13 cellular contexts compared by ENCODE assay signal in genomic region chr20:53938739-53939138, GRCh38.
DNase-seq lines count a peak whose midpoint lies in the region; ATAC-seq and TF ChIP-seq lines count a peak whose summit lies in the region.
"Had no signal": no experiment of that assay in that cellular context is flagged by ENCODE, and none has a peak within 500 bp of the region (broad histone marks: within the 10 kb centered on the region; RNA-seq: fewer than 3 reads in every experiment).

No MANE protein-coding gene starts in this region.

- H4K12ac ChIP-seq in trophoblast cell (ENCODE audit: low read depth, low read length): no peak overlapping the region

- H3K4ac ChIP-seq in trophoblast cell (ENCODE audit: low read depth, low read length): no peak overlapping the region

- H3K9ac ChIP-seq in colonic mucosa (ENCODE audit: low read depth in 2 of 2, low read length in 2 of 2) (no peak overlapping the region), trophoblast cell (ENCODE audit: low read length) (no peak overlapping the region)

- H3K9me3 ChIP-seq in colonic mucosa: no peaks in the 10 kb centered on the region
- H3K9me3 ChIP-seq in trophoblast cell (ENCODE audit: insufficient read depth, low read depth, low read length): peaks cover 2% of the 10 kb centered on the region

- H3K4me1 ChIP-seq in ACC112 (ENCODE audit: control insufficient read depth, insufficient read depth, low read length, unreplicated experiment): peaks cover 42% of the 10 kb centered on the region
- peaks cover 16% of the 10 kb centered on the region for H3K4me1 ChIP-seq in colonic mucosa
- peaks cover 11 to 25% of the 10 kb centered on the region in 2 experiments for H3K4me1 ChIP-seq in trophoblast cell (ENCODE audit: control insufficient read depth in 1 of 2, insufficient read depth in 2 of 2, low read length in 2 of 2)

- no peak for TF ChIP-seq CTCF in C4-2B (conservative IDR thresholded peaks at IDR 0.05)
- no peak for TF ChIP-seq CTCF in colonic mucosa (IDR thresholded peaks at IDR 0.05)

- H2BK12ac ChIP-seq in trophoblast cell (ENCODE audit: low read length): peak overlapping the region; percentile 47

- no peak overlapping the region for H3K14ac ChIP-seq in trophoblast cell (ENCODE audit: low read length)

- peak overlapping the region; percentile 50 for H2AK5ac ChIP-seq in trophoblast cell (ENCODE audit: low read length)

- no CpG with 5 or more reads among the region's 1 CpG for WGBS in trophoblast cell (ENCODE audit: extremely low coverage, insufficient coverage, insufficient read length)

- no peak overlapping the region for H3K4me3 ChIP-seq in ACC112 (ENCODE audit: low read depth, low read length)
- no peak overlapping the region for H3K4me3 ChIP-seq in colonic mucosa
- no peak overlapping the region for H3K4me3 ChIP-seq in trophoblast cell (ENCODE audit: low read depth, low read length)

- peak overlapping the region; percentile 34 for H4K91ac ChIP-seq in trophoblast cell (ENCODE audit: low read depth, low read length)

- H2BK120ac ChIP-seq in trophoblast cell (ENCODE audit: insufficient read depth, low read length, poor library complexity): no peak overlapping the region

- no peak overlapping the region for H3K4me2 ChIP-seq in trophoblast cell (ENCODE audit: low read length)

- H2BK5ac ChIP-seq in trophoblast cell (ENCODE audit: low read depth, low read length, poor library complexity): no peak overlapping the region

- no peak overlapping the region for H3K23ac ChIP-seq in trophoblast cell (ENCODE audit: low read length)

- H4K8ac ChIP-seq in trophoblast cell (ENCODE audit: low read depth, low read length): no peak overlapping the region

- H3K36me3 ChIP-seq in ACC112 (ENCODE audit: insufficient read depth, low read length): no peaks in the 10 kb centered on the region
- no peaks in the 10 kb centered on the region for H3K36me3 ChIP-seq in colonic mucosa
- no peaks in the 10 kb centered on the region for H3K36me3 ChIP-seq in trophoblast cell (ENCODE audit: control insufficient read depth in 1 of 2, insufficient read depth in 2 of 2, low read length in 2 of 2)

- no peaks in the 10 kb centered on the region for H3K27me3 ChIP-seq in ACC112 (ENCODE audit: insufficient read depth, low read length)
- no peaks in the 10 kb centered on the region for H3K27me3 ChIP-seq in colonic mucosa
- no peaks in the 10 kb centered on the region for H3K27me3 ChIP-seq in trophoblast cell (ENCODE audit: insufficient read depth, low read length)

- intact Hi-C loops in colonic mucosa (cut with DNase I): no loop called here

- ATAC-seq in HG03457 (IDR thresholded peaks at IDR 0.05; ENCODE audit: unreplicated experiment): no peak
- ATAC-seq: activated CD4-positive, CD25-positive, alpha-beta regulatory T cell treated with anti-CD3 and anti-CD28 coated beads, Interleukin-2, amount 50 U/mL, for 24 hours had no signal

- H3K79me2 ChIP-seq in ACC112 (ENCODE audit: control insufficient read depth, insufficient read depth, low read length, unreplicated experiment): no peaks in the 10 kb centered on the region
- no peaks in the 10 kb centered on the region for H3K79me2 ChIP-seq in trophoblast cell (ENCODE audit: control insufficient read depth, insufficient read depth, low read length, poor library complexity)

- H3K27ac ChIP-seq in ACC112 (ENCODE audit: low read depth, low read length) (0 out of 2 replicates have a peak overlapping the region, but pooled peaks have one; percentile 79), C4-2B (peak overlapping the region; percentile 68; the same call in 1 of the 2 replicates), colonic mucosa (peak overlapping the region; percentile 63), trophoblast cell (ENCODE audit: low read depth, low read length) (no peak overlapping the region)

- peaks cover 5% of the 10 kb centered on the region for H3K79me1 ChIP-seq in trophoblast cell (ENCODE audit: low read length)

- H3K18ac ChIP-seq in trophoblast cell (ENCODE audit: low read length): no peak overlapping the region

- DNase-seq in colonic mucosa (no peak), trophoblast cell (no peak), LoVo (ENCODE audit: low spot score) (no peak), NCI-H82 treated with DMSO at 0.1 percent for 48 hours (lab: John Stamatoyannopoulos, UW; ENCODE audit: unreplicated experiment) (no peak)
- DNase-seq: activated effector memory CD4-positive, alpha-beta T cell treated with Interleukin-2 at 50 U/mL for 16 hours; DMS79 treated with DMSO at 0.1 percent for 48 hours; NCI-H1092 treated with DMSO at 0.1 percent for 48 hours; SHP77 treated with DMSO at 0.1 percent for 48 hours; stimulated activated CD4-positive, alpha-beta T cell treated with anti-CD3 and anti-CD28 coated beads, Interleukin-2, amount 100 ng/mL, for 48 hours had no signal

- H2AFZ ChIP-seq in ACC112 (ENCODE audit: low read length, unreplicated experiment): no peak overlapping the region
- H2AFZ ChIP-seq in trophoblast cell (ENCODE audit: insufficient read depth, low read length, poor library complexity): no peak overlapping the region
